Comparison of ENCODE assay signal across 12 cellular contexts in genomic region chr7:151014950-151015349, GRCh38. TPM values are rescaled to one million over a fixed set of nuclear protein-coding genes. Genes with fewer than 3 reads are reported as not detected.
DNase-seq lines count a peak whose midpoint lies in the region; ATAC-seq and TF ChIP-seq lines count a peak whose summit lies in the region.
"Had no signal": no experiment of that assay in that cellular context is flagged by ENCODE, and none has a peak within 500 bp of the region (broad histone marks: within the 10 kb centered on the region; RNA-seq: fewer than 3 reads in every experiment).

No MANE protein-coding gene starts in this region.

- peaks cover 9 to 10% of the 10 kb centered on the region in 2 donors for H3K27me3 Mint-ChIP-seq in CD8-positive, alpha-beta memory T cell
- H3K27me3 Mint-ChIP-seq in activated T-helper 1 cell treated with anti-CD3 and anti-CD28 coated beads, Interleukin-12 subunit alpha, Interleukin-12 subunit beta, Interleukin-2, Interleukin-4 antibody, amounts not matched to agents 30 ng/mL and 10 ng/mL and 1 ng/mL, durations not matched to agents 14 hours and 24 hours and 36 hours (ENCODE audit: insufficient read depth): peaks cover 13% of the 10 kb centered on the region
- H3K27me3 Mint-ChIP-seq in natural killer cell (ENCODE audit: low read depth in 2 of 2): peaks cover 0 to 27% of the 10 kb centered on the region in 2 donors

- peak overlapping the region; percentile 91 to 100 (median 100) for H3K27ac Mint-ChIP-seq in CD8-positive, alpha-beta memory T cell
- H3K27ac Mint-ChIP-seq in activated T-helper 1 cell treated with anti-CD3 and anti-CD28 coated beads, Interleukin-12 subunit alpha, Interleukin-12 subunit beta, Interleukin-2, Interleukin-4 antibody, amounts not matched to agents 30 ng/mL and 10 ng/mL and 1 ng/mL, durations not matched to agents 14 hours and 24 hours and 36 hours: peak overlapping the region; percentile 97
- H3K27ac Mint-ChIP-seq in natural killer cell: peak overlapping the region; percentile 94 to 95

- H3K9me3 Mint-ChIP-seq in CD8-positive, alpha-beta memory T cell: peaks cover 0 to 1% (median 0%) of the 10 kb centered on the region in 5 donors
- H3K9me3 Mint-ChIP-seq in activated T-helper 1 cell treated with anti-CD3 and anti-CD28 coated beads, Interleukin-12 subunit alpha, Interleukin-12 subunit beta, Interleukin-2, Interleukin-4 antibody, amounts not matched to agents 30 ng/mL and 10 ng/mL and 1 ng/mL, durations not matched to agents 14 hours and 24 hours and 36 hours: no peaks in the 10 kb centered on the region
- H3K9me3 Mint-ChIP-seq in natural killer cell: no peaks in the 10 kb centered on the region

- no peak for TF ChIP-seq CTCF in natural killer cell (IDR thresholded peaks at IDR 0.05)

- no peaks in the 10 kb centered on the region for H3K36me3 ChIP-seq in CD8-positive, alpha-beta memory T cell (ENCODE audit: insufficient read depth, low read length)
- H3K36me3 ChIP-seq: stomach had no signal

- H3K4me3 ChIP-seq in CD8-positive, alpha-beta memory T cell (ENCODE audit: low read length): no peak overlapping the region

- H3K27me3 ChIP-seq in CD8-positive, alpha-beta memory T cell (ENCODE audit: insufficient read depth, low read length, poor library complexity, severe bottlenecking): no peaks in the 10 kb centered on the region

- H3K4me3 Mint-ChIP-seq in CD8-positive, alpha-beta memory T cell: peak overlapping the region; percentile 65 to 96 (median 89)
- peak overlapping the region; percentile 90 for H3K4me3 Mint-ChIP-seq in activated T-helper 1 cell treated with anti-CD3 and anti-CD28 coated beads, Interleukin-12 subunit alpha, Interleukin-12 subunit beta, Interleukin-2, Interleukin-4 antibody, amounts not matched to agents 30 ng/mL and 10 ng/mL and 1 ng/mL, durations not matched to agents 14 hours and 24 hours and 36 hours
- H3K4me3 Mint-ChIP-seq in natural killer cell: peak overlapping the region; percentile 63

- H3K9me3 ChIP-seq in CD8-positive, alpha-beta memory T cell (ENCODE audit: low read length): no peaks in the 10 kb centered on the region
- H3K9me3 ChIP-seq: stomach had no signal

- POLR2A ChIA-PET in CD8-positive, alpha-beta memory T cell (lab: Charles Lee): no interaction called here
- POLR2A ChIA-PET in HEK293T (lab: Yijun Ruan, JAX): no interaction called here

- H3K4me1 ChIP-seq in CD8-positive, alpha-beta memory T cell (ENCODE audit: insufficient read depth, low read length): peaks cover 86% of the 10 kb centered on the region

- H3K27ac ChIP-seq in CD8-positive, alpha-beta memory T cell (ENCODE audit: low read depth, low read length): no peak overlapping the region
- H3K27ac ChIP-seq: VCaP had no signal

- H3K36me3 Mint-ChIP-seq in CD8-positive, alpha-beta memory T cell: peaks cover 0 to 2% (median 0%) of the 10 kb centered on the region in 3 donors
- H3K36me3 Mint-ChIP-seq in activated T-helper 1 cell treated with anti-CD3 and anti-CD28 coated beads, Interleukin-12 subunit alpha, Interleukin-12 subunit beta, Interleukin-2, Interleukin-4 antibody, amounts not matched to agents 30 ng/mL and 10 ng/mL and 1 ng/mL, durations not matched to agents 14 hours and 24 hours and 36 hours (ENCODE audit: low read depth): peaks cover 9% of the 10 kb centered on the region
- no peaks in the 10 kb centered on the region for H3K36me3 Mint-ChIP-seq in natural killer cell

- intact Hi-C loops in activated T-helper 1 cell treated with anti-CD3 and anti-CD28 coated beads, Interleukin-12 subunit alpha, Interleukin-12 subunit beta, Interleukin-2, Interleukin-4 antibody, amounts not matched to agents 30 ng/mL and 10 ng/mL and 1 ng/mL, durations not matched to agents 14 hours and 24 hours and 36 hours (cut with micrococcal nuclease): loop anchor here (5.0 to 10.0 kb wide), 4 partner anchors 38 to 690 kb away; partner anchors contain the start of genes ACTR3C, KCNH2 and LRRC61
- intact Hi-C loops in natural killer cell (cut with micrococcal nuclease): loop anchor here (5.0 to 10.0 kb wide), 3 partner anchors 38 to 350 kb away; partner anchors contain the start of gene KCNH2

- ATAC-seq in natural killer cell (no peak), HG03097 (IDR thresholded peaks at IDR 0.05; ENCODE audit: low FRiP score, unreplicated experiment) (no peak), GM21390 (IDR thresholded peaks at IDR 0.05; ENCODE audit: unreplicated experiment) (no peak)

- peak in 1 of 5 donors; percentile 48 for DNase-seq in CD8-positive, alpha-beta memory T cell
- peak; percentile 44 for DNase-seq in LHCN-M2 (ENCODE audit: low read depth)
- peak; percentile 31 for DNase-seq in activated T-helper 1 cell treated with anti-CD3 and anti-CD28 coated beads, Interleukin-12 subunit alpha, Interleukin-12 subunit beta, Interleukin-2, Interleukin-4 antibody, amounts not matched to agents 30 ng/mL and 10 ng/mL and 1 ng/mL, durations not matched to agents 14 hours and 24 hours and 36 hours (ENCODE audit: low spot score)
- no peak for DNase-seq in natural killer cell
- no peak for DNase-seq in HEK293T (ENCODE audit: extremely low spot score)
- DNase-seq: DMS 273 treated with DMSO at 0.1 percent for 48 hours, kidney, NCI-H2171 treated with DMSO at 0.1 percent for 48 hours, stomach had no signal

- CTCF ChIA-PET in CD8-positive, alpha-beta memory T cell (lab: Charles Lee): interaction anchor here (1.1 to 7.6 kb wide), 8 partner anchors 9 to 116 kb away, joined by 3 to 39 read pairs (median 4); partner anchors contain the start of gene ABCB8
- CTCF ChIA-PET in HEK293T (lab: Yijun Ruan, JAX): interaction anchor here (0.6 kb wide), 1 partner anchor 52 kb away, joined by 3 read pairs; no protein-coding TSS in a partner anchor

- peaks cover 64 to 89% (median 73%) of the 10 kb centered on the region in 3 donors for H3K4me1 Mint-ChIP-seq in CD8-positive, alpha-beta memory T cell
- H3K4me1 Mint-ChIP-seq in activated T-helper 1 cell treated with anti-CD3 and anti-CD28 coated beads, Interleukin-12 subunit alpha, Interleukin-12 subunit beta, Interleukin-2, Interleukin-4 antibody, amounts not matched to agents 30 ng/mL and 10 ng/mL and 1 ng/mL, durations not matched to agents 14 hours and 24 hours and 36 hours (ENCODE audit: low read depth): peaks cover 67% of the 10 kb centered on the region
- H3K4me1 Mint-ChIP-seq in natural killer cell: peaks cover 63 to 83% of the 10 kb centered on the region in 2 donors

TF ChIP-seq in HEK293T, 16 proteins besides CTCF, POLR2A, EP300 and RAD21 (continues in another document):
- TF ChIP-seq LEF1 (IDR thresholded peaks at IDR 0.05; ENCODE audit: borderline replicate concordance) (no peak), BHLHE40 (IDR thresholded peaks at IDR 0.05; ENCODE audit: borderline replicate concordance) (no peak), CTBP1 (IDR thresholded peaks at IDR 0.05; ENCODE audit: borderline replicate concordance) (no peak), SUZ12 (IDR thresholded peaks at IDR 0.05) (no peak), NFRKB (IDR thresholded peaks at IDR 0.05) (no peak), FOXA1 (IDR thresholded peaks at IDR 0.05) (no peak), TARDBP (IDR thresholded peaks at IDR 0.05) (no peak), FOXK2 (IDR thresholded peaks at IDR 0.05) (no peak), ZNF384 (IDR thresholded peaks at IDR 0.05) (no peak), FOXM1 (IDR thresholded peaks at IDR 0.05; ENCODE audit: borderline replicate concordance) (no peak)

RNA-seq across cellular contexts. Expression of gene ATG9B, which starts 9.3 kb away (rescaled TPM):
- total RNA-seq in CD8-positive, alpha-beta memory T cell: 1 to 10 TPM; 3.8 to 4.2 TPM
- 15.4 TPM for polyA plus RNA-seq in CD8-positive, alpha-beta memory T cell
- total RNA-seq in LHCN-M2 (2014; rRNA removed) (0.06 TPM in 2 replicates), natural killer cell (1 to 10 TPM; 4.4 to 4.6 (median 4.5) TPM)
- polyA plus RNA-seq in LHCN-M2 (2012): 0.11 TPM
- 4.7 and 6.3 TPM in 2 replicates for total RNA-seq in activated T-helper 1 cell treated with anti-CD3 and anti-CD28 coated beads, Interleukin-12 subunit alpha, Interleukin-12 subunit beta, Interleukin-2, Interleukin-4 antibody, amounts not matched to agents 30 ng/mL and 10 ng/mL and 1 ng/mL, durations not matched to agents 14 hours and 24 hours and 36 hours

RNA-seq across cellular contexts. Expression of gene ABCB8, which starts 13.3 kb away (rescaled TPM):
- 10 to 100 TPM; 49.2 to 52.3 TPM for total RNA-seq in CD8-positive, alpha-beta memory T cell
- 18.4 TPM for polyA plus RNA-seq in CD8-positive, alpha-beta memory T cell
- 61.1 and 64.0 TPM in 2 replicates for total RNA-seq in LHCN-M2 (2014; rRNA removed)
- 40.4 TPM for polyA plus RNA-seq in LHCN-M2 (2012)
- 56.9 and 57.9 TPM in 2 replicates for total RNA-seq in activated T-helper 1 cell treated with anti-CD3 and anti-CD28 coated beads, Interleukin-12 subunit alpha, Interleukin-12 subunit beta, Interleukin-2, Interleukin-4 antibody, amounts not matched to agents 30 ng/mL and 10 ng/mL and 1 ng/mL, durations not matched to agents 14 hours and 24 hours and 36 hours
- 10 to 100 TPM; 50.6 to 60.5 (median 53.7) TPM for total RNA-seq in natural killer cell

RNA-seq across cellular contexts. Expression of gene NOS3, which starts 24.1 kb away (rescaled TPM):
- total RNA-seq in CD8-positive, alpha-beta memory T cell: 10 to 100 TPM in 1 of 2 experiments, 1 to 10 TPM in 1; 9.9 to 10.6 TPM
- 5.2 TPM for polyA plus RNA-seq in CD8-positive, alpha-beta memory T cell
- total RNA-seq in LHCN-M2 (2014; rRNA removed): 0.13 TPM in 1 of 2 replicates, not detected in the other
- polyA plus RNA-seq in LHCN-M2 (2012): 0.39 TPM
- total RNA-seq in activated T-helper 1 cell treated with anti-CD3 and anti-CD28 coated beads, Interleukin-12 subunit alpha, Interleukin-12 subunit beta, Interleukin-2, Interleukin-4 antibody, amounts not matched to agents 30 ng/mL and 10 ng/mL and 1 ng/mL, durations not matched to agents 14 hours and 24 hours and 36 hours: 12.2 and 12.8 TPM in 2 replicates
- total RNA-seq in natural killer cell: 1 to 10 TPM; 2.6 to 5.9 (median 3.8) TPM

RNA-seq across cellular contexts. Expression of gene ASIC3, which starts 33.4 kb away (rescaled TPM):
- total RNA-seq in CD8-positive, alpha-beta memory T cell: 1 to 10 TPM; 2.6 to 3.6 TPM
- not detected for polyA plus RNA-seq in CD8-positive, alpha-beta memory T cell
- total RNA-seq in LHCN-M2 (2014; rRNA removed) (0.19 and 2.2 TPM in 2 replicates), natural killer cell (1 to 10 TPM; 5.7 to 7.9 (median 5.9) TPM)
- 0.81 TPM for polyA plus RNA-seq in LHCN-M2 (2012)
- 1.9 and 4.1 TPM in 2 replicates for total RNA-seq in activated T-helper 1 cell treated with anti-CD3 and anti-CD28 coated beads, Interleukin-12 subunit alpha, Interleukin-12 subunit beta, Interleukin-2, Interleukin-4 antibody, amounts not matched to agents 30 ng/mL and 10 ng/mL and 1 ng/mL, durations not matched to agents 14 hours and 24 hours and 36 hours

RNA-seq across cellular contexts. Expression of gene KCNH2, which starts 36.8 kb away (rescaled TPM):
- total RNA-seq in CD8-positive, alpha-beta memory T cell: under 1 TPM; 0.11 to 0.24 TPM
- polyA plus RNA-seq in CD8-positive, alpha-beta memory T cell: 0.63 TPM
- total RNA-seq in LHCN-M2 (2014; rRNA removed) (0.11 TPM in 1 of 2 replicates, not detected in the other), natural killer cell (under 1 TPM in 2 of 3 donors, not detected in 1; 0.39 to 0.60 TPM)
- polyA plus RNA-seq in LHCN-M2 (2012): not detected
- total RNA-seq in activated T-helper 1 cell treated with anti-CD3 and anti-CD28 coated beads, Interleukin-12 subunit alpha, Interleukin-12 subunit beta, Interleukin-2, Interleukin-4 antibody, amounts not matched to agents 30 ng/mL and 10 ng/mL and 1 ng/mL, durations not matched to agents 14 hours and 24 hours and 36 hours: 0.20 and 0.49 TPM in 2 replicates

Comparison
In these comparisons a context has a peak if more than half of its experiments do, and no peak if none do; other contexts are left out.
1. DNase-seq: peak in LHCN-M2 (single experiment) and activated T-helper 1 cell treated with anti-CD3 and anti-CD28 coated beads, Interleukin-12 subunit alpha, Interleukin-12 subunit beta, Interleukin-2, Interleukin-4 antibody, amounts not matched to agents 30 ng/mL and 10 ng/mL and 1 ng/mL, durations not matched to agents 14 hours and 24 hours and 36 hours (single experiment); none in natural killer cell (single experiment) and HEK293T (single experiment).
2. Peak in every context shown above with its lines, with median percentiles within 50 percentile points of each other: H3K27ac Mint-ChIP-seq and H3K4me3 Mint-ChIP-seq.